Comparison of ENCODE assay signal across 8 cellular contexts in the genomic region with DNA sequence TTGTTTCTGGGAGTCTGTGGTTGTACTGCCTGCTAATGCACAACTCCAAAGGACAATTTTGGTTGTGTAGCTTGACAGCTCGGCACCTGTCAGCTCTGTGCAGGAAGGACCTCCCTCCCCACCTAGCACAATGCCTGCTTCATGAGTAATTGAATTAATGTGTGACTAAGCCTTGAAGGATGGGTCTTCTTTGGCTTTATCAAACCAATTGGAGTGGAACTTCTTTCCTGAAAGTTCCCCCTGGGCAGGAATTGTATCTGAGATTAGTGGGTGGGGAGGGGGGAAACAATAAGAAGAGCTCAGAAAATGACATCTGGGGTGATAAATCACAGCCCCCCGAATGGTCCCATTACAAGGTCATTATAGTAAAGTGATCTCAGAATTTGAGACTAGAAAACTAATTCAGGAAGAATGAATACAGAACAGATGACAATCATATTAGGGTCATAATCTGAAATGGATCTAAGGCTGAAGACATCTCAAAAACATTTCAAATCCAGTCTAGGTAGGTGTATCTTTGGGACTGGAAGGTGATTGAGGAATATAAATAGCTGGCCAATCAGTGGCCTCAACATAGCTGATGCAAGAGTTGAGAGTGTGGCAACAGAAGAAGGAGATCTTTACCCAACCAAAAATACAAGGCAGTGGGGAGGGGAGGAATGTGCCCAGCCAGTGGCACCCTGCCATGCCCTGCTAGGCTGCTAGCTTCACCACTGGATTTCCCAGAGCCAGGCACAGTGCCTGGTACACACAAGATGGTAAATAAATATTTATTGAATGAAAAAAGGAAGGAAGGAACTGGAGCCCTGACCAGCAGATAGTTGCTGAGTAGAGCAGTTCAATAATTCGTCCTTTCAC. TPM values are rescaled to one million over a fixed set of nuclear protein-coding genes. Genes with fewer than 3 reads are reported as not detected.
DNase-seq lines count a peak whose midpoint lies in the region; ATAC-seq and TF ChIP-seq lines count a peak whose summit lies in the region.

No MANE protein-coding gene starts in this region.

- H3K4me3 ChIP-seq in liver (ENCODE audit: low read depth in 1 of 3, low read length in 3 of 3), result peak overlapping the region in 1 of 3 donors; percentile 17
- no peak overlapping the region for H3K4me3 ChIP-seq in upper lobe of right lung

- H3K4me1 Mint-ChIP-seq in Calu3 (ENCODE audit: low read depth, unreplicated experiment), result peaks cover 30% of the 10 kb centered on the region

- TF ChIP-seq RAD21 in liver (IDR thresholded peaks at IDR 0.05), result peak; percentile 39 to 69

- peak; percentile 61 for ATAC-seq in upper lobe of right lung
- ATAC-seq in GM18502 (IDR thresholded peaks at IDR 0.05; ENCODE audit: poor library complexity, unreplicated experiment), result no peak
- no peak for ATAC-seq in HG02642 (IDR thresholded peaks at IDR 0.05; ENCODE audit: poor library complexity, unreplicated experiment)

- H3K27me3 ChIP-seq in liver (ENCODE audit: control insufficient read depth in 4 of 4, insufficient read depth in 4 of 4, low read length in 3 of 4) (no peaks in the 10 kb centered on the region), upper lobe of right lung (no peaks in the 10 kb centered on the region)

- H3K4me3 Mint-ChIP-seq in Calu3 (ENCODE audit: low read depth, unreplicated experiment), result peak overlapping the region; percentile 80

- H3K27ac ChIP-seq in liver (ENCODE audit: low read depth in 1 of 2, low read length in 2 of 2) (peak overlapping the region; percentile 73 to 82), upper lobe of right lung (peak overlapping the region; percentile 81)

- WGBS in liver, result 14% methylated on average over 3 of the region's 3 CpGs

- peak overlapping the region; percentile 96 for H3K27ac Mint-ChIP-seq in Calu3 (ENCODE audit: unreplicated experiment)

- peaks cover 22% of the 10 kb centered on the region for H3K36me3 Mint-ChIP-seq in Calu3 (ENCODE audit: insufficient read depth, unreplicated experiment)

- H3K9me3 Mint-ChIP-seq in Calu3 (ENCODE audit: low read depth, unreplicated experiment), result no peaks in the 10 kb centered on the region

- CTCF ChIA-PET in Calu3 (lab: Charles Lee), result interaction anchor here (0.6 to 3.3 kb wide), 16 partner anchors 9 to 333 kb away, joined by 3 to 59 read pairs (median 8); a partner anchor contains a TSS

- no peaks in the 10 kb centered on the region for H3K9me3 ChIP-seq in liver (ENCODE audit: control insufficient read depth in 4 of 4, low read length in 3 of 4)
- H3K9me3 ChIP-seq in upper lobe of right lung, result no peaks in the 10 kb centered on the region

- TF ChIP-seq CTCF in Calu3 (IDR thresholded peaks at IDR 0.05; ENCODE audit: unreplicated experiment) (no peak), liver (IDR thresholded peaks at IDR 0.05; ENCODE audit: low read depth, low read length, missing input control) (no peak), upper lobe of right lung (IDR thresholded peaks at IDR 0.05) (no peak)

- no TSS peak for BruUV-seq in Calu3 (replicated peaks; lab: Mats Ljungman, UMichigan)

- H3K36me3 ChIP-seq in liver (ENCODE audit: control insufficient read depth in 4 of 4, insufficient read depth in 3 of 4, low read depth in 1 of 4, low read length in 3 of 4) (no peaks in the 10 kb centered on the region), upper lobe of right lung (no peaks in the 10 kb centered on the region)

- no peaks in the 10 kb centered on the region for H3K27me3 Mint-ChIP-seq in Calu3 (ENCODE audit: unreplicated experiment)

- intact Hi-C loops in Calu3 (cut with micrococcal nuclease; ENCODE audit: unreplicated experiment), result loop anchor here (5.0 to 10.0 kb wide), 3 partner anchors 73 to 256 kb away; a partner anchor contains a TSS
- intact Hi-C loops in upper lobe of right lung (cut with DNase I), result no loop called here

- H3K9ac ChIP-seq in liver (ENCODE audit: low read depth in 1 of 2, low read length in 2 of 2), result peak overlapping the region in 1 of 2 donors; percentile 66

- H3K4me1 ChIP-seq in liver (ENCODE audit: control insufficient read depth in 4 of 4, insufficient read depth in 4 of 4, low read length in 3 of 4), result peaks cover 6 to 60% (median 49%) of the 10 kb centered on the region in 4 donors
- H3K4me1 ChIP-seq in upper lobe of right lung, result peaks cover 36% of the 10 kb centered on the region

- peak; percentile 72 for DNase-seq in Calu3
- DNase-seq in HK-2 (ENCODE audit: unreplicated experiment), result peak; percentile 59
- peak; percentile 8 to 29 for DNase-seq in SHP77 (lab: John Stamatoyannopoulos, UW)
- DNase-seq in cerebellum (ENCODE audit: low spot score), result peak; percentile 63
- DNase-seq in upper lobe of right lung, result peak; percentile 90

TF ChIP-seq in liver, 16 proteins besides CTCF, POLR2A, EP300 and RAD21:
- TF ChIP-seq FOXA2 (IDR thresholded peaks at IDR 0.05) (peak; percentile 62), TAF1 (conservative IDR thresholded peaks at IDR 0.05) (no peak), EGR1 (IDR thresholded peaks at IDR 0.05; ENCODE audit: low read depth in 2 of 2) (peak in 1 of 2 donors; percentile 32), HNF4G (IDR thresholded peaks at IDR 0.05) (peak; percentile 62), NR2F2 (IDR thresholded peaks at IDR 0.05) (no peak), FOXA1 (IDR thresholded peaks at IDR 0.05) (peak; percentile 61), JUND (IDR thresholded peaks at IDR 0.05) (peak; percentile 53 to 80), SP1 (IDR thresholded peaks at IDR 0.05) (peak; percentile 79), GABPA (IDR thresholded peaks at IDR 0.05 in 1 of 2, conservative IDR thresholded peaks at IDR 0.05 in 1 of 2) (peak in 1 of 2 donors; percentile 51), YY1 (IDR thresholded peaks at IDR 0.05) (peak; percentile 67), RXRA (IDR thresholded peaks at IDR 0.05) (peak; percentile 72 to 82), HNF4A (conservative IDR thresholded peaks at IDR 0.05) (peak; percentile 78 to 86)
- TF ChIP-seq, protein P1, sequence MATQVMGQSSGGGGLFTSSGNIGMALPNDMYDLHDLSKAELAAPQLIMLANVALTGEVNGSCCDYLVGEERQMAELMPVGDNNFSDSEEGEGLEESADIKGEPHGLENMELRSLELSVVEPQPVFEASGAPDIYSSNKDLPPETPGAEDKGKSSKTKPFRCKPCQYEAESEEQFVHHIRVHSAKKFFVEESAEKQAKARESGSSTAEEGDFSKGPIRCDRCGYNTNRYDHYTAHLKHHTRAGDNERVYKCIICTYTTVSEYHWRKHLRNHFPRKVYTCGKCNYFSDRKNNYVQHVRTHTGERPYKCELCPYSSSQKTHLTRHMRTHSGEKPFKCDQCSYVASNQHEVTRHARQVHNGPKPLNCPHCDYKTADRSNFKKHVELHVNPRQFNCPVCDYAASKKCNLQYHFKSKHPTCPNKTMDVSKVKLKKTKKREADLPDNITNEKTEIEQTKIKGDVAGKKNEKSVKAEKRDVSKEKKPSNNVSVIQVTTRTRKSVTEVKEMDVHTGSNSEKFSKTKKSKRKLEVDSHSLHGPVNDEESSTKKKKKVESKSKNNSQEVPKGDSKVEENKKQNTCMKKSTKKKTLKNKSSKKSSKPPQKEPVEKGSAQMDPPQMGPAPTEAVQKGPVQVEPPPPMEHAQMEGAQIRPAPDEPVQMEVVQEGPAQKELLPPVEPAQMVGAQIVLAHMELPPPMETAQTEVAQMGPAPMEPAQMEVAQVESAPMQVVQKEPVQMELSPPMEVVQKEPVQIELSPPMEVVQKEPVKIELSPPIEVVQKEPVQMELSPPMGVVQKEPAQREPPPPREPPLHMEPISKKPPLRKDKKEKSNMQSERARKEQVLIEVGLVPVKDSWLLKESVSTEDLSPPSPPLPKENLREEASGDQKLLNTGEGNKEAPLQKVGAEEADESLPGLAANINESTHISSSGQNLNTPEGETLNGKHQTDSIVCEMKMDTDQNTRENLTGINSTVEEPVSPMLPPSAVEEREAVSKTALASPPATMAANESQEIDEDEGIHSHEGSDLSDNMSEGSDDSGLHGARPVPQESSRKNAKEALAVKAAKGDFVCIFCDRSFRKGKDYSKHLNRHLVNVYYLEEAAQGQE (IDR thresholded peaks at IDR 0.05), result peak; percentile 59
- TF ChIP-seq, protein P2, sequence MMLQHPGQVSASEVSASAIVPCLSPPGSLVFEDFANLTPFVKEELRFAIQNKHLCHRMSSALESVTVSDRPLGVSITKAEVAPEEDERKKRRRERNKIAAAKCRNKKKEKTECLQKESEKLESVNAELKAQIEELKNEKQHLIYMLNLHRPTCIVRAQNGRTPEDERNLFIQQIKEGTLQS (IDR thresholded peaks at IDR 0.05), result peak; percentile 97
- TF ChIP-seq, protein P3, sequence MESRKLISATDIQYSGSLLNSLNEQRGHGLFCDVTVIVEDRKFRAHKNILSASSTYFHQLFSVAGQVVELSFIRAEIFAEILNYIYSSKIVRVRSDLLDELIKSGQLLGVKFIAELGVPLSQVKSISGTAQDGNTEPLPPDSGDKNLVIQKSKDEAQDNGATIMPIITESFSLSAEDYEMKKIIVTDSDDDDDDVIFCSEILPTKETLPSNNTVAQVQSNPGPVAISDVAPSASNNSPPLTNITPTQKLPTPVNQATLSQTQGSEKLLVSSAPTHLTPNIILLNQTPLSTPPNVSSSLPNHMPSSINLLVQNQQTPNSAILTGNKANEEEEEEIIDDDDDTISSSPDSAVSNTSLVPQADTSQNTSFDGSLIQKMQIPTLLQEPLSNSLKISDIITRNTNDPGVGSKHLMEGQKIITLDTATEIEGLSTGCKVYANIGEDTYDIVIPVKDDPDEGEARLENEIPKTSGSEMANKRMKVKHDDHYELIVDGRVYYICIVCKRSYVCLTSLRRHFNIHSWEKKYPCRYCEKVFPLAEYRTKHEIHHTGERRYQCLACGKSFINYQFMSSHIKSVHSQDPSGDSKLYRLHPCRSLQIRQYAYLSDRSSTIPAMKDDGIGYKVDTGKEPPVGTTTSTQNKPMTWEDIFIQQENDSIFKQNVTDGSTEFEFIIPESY (IDR thresholded peaks at IDR 0.05), result peak; percentile 62
- TF ChIP-seq, protein P4, sequence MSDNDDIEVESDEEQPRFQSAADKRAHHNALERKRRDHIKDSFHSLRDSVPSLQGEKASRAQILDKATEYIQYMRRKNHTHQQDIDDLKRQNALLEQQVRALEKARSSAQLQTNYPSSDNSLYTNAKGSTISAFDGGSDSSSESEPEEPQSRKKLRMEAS (IDR thresholded peaks at IDR 0.05), result peak; percentile 77

RNA-seq across cellular contexts. Expression of a gene that starts 10.1 kb away (rescaled TPM):
- total RNA-seq in Calu3 (2022) (12.4 and 13.0 TPM in 2 replicates), cerebellum (3.2 TPM), liver (10 to 100 TPM in 1 of 2 donors, 1 to 10 TPM in 1; 5.5 to 10.6 TPM), upper lobe of right lung (15.6 TPM)
- polyA plus RNA-seq in liver, result 10 to 100 TPM; 10.7 to 13.0 TPM

RNA-seq across cellular contexts. Expression of a gene that starts 13.3 kb away (rescaled TPM):
- total RNA-seq in Calu3 (2022) (112 and 125 TPM in 2 replicates), cerebellum (31.5 TPM), liver (100 to 1,000 TPM; 136 to 154 TPM), upper lobe of right lung (87.2 TPM)
- polyA plus RNA-seq in liver, result 100 to 1,000 TPM; 181 to 456 TPM

RNA-seq across cellular contexts. Expression of a gene that starts 16.4 kb away (rescaled TPM):
- 57.6 and 58.3 TPM in 2 replicates for total RNA-seq in Calu3 (2022)
- 34.1 TPM for total RNA-seq in cerebellum
- total RNA-seq in liver, result 10 to 100 TPM; 14.9 to 23.9 TPM
- 10 to 100 TPM; 26.5 to 38.6 TPM for polyA plus RNA-seq in liver
- 65.4 TPM for total RNA-seq in upper lobe of right lung

Comparison
In these comparisons a context has a peak if more than half of its experiments do, and no peak if none do; other contexts are left out.
1. DNase-seq: peak in every context shown above with its lines; median percentile 90 in upper lobe of right lung; 72 in Calu3; 63 in cerebellum; 59 in HK-2; 18 in SHP77.